ENCODE assay signal across 21 cellular contexts in genomic region chr17:35138218-35138617, GRCh38. TPM values are rescaled to one million over a fixed set of nuclear protein-coding genes. Genes with fewer than 3 reads are reported as not detected.
DNase-seq lines count a peak whose midpoint lies in the region; ATAC-seq and TF ChIP-seq lines count a peak whose summit lies in the region.
"Had no signal": no experiment of that assay in that cellular context is flagged by ENCODE, and none has a peak within 500 bp of the region (broad histone marks: within the 10 kb centered on the region; RNA-seq: fewer than 3 reads in every experiment).

No MANE protein-coding gene starts in this region.

- CTCF ChIA-PET in MCF 10A (lab: Yijun Ruan, JAX) (interaction anchor here (0.5 to 2.2 kb wide), 4 partner anchors 18 to 631 kb away, joined by 3 to 6 read pairs (median 3); no protein-coding TSS in a partner anchor), mammary epithelial cell (lab: Charles Lee; ENCODE audit: low non-redundant PET) (no interaction called here)

- no peaks in the 10 kb centered on the region for H3K4me1 ChIP-seq in mammary epithelial cell (ENCODE audit: insufficient read depth, low read length)

- TF ChIP-seq CTCF in MCF 10A (IDR thresholded peaks at IDR 0.05; ENCODE audit: unreplicated experiment) = no peak
- no peak for TF ChIP-seq CTCF in mammary epithelial cell (conservative IDR thresholded peaks at IDR 0.05 in 1 of 2, IDR thresholded peaks at IDR 0.05 in 1 of 2; ENCODE audit: extremely low read depth in 1 of 2, insufficient read depth in 1 of 2, low read depth in 1 of 2, low read length in 2 of 2)

- peaks cover 18% of the 10 kb centered on the region for H3K4me1 Mint-ChIP-seq in activated T-cell treated with anti-CD3 and anti-CD28 coated beads, Interleukin-2, amount 50 U/mL, for 24 hours (ENCODE audit: low read depth)
- H3K4me1 Mint-ChIP-seq in MCF 10A (ENCODE audit: insufficient read depth, unreplicated experiment) (peaks cover under 1% of the 10 kb centered on the region), T-helper 17 cell (peaks cover 2% of the 10 kb centered on the region)
- H3K4me1 Mint-ChIP-seq in stimulated activated naive B cell treated with anti-CD40 and anti-IgM and Interleukin-4, amounts not matched to agents 10 μg/mL and 1 μg/mL and 100 μg/mL, for 72 hours = peaks cover 5 to 10% of the 10 kb centered on the region in 2 donors

- H3K9me3 Mint-ChIP-seq in activated T-cell treated with anti-CD3 and anti-CD28 coated beads, Interleukin-2, amount 50 U/mL, for 24 hours = no peaks in the 10 kb centered on the region
- H3K9me3 Mint-ChIP-seq in MCF 10A (ENCODE audit: unreplicated experiment) = no peaks in the 10 kb centered on the region
- no peaks in the 10 kb centered on the region for H3K9me3 Mint-ChIP-seq in stimulated activated naive B cell treated with anti-CD40 and anti-IgM and Interleukin-4, amounts not matched to agents 10 μg/mL and 1 μg/mL and 100 μg/mL, for 72 hours
- H3K9me3 Mint-ChIP-seq: CD4-positive, alpha-beta memory T cell had no signal

- intact Hi-C loops in MCF 10A (cut with micrococcal nuclease) (no loop called here), mammary epithelial cell (cut with micrococcal nuclease) (no loop called here), Right ventricle myocardium inferior (cut with DNase I) (no loop called here)

- in situ Hi-C loops in mammary epithelial cell (cut with MboI; ENCODE audit: low sequenced_read_pairs in 2 of 2) = loop anchor here in 1 of 2 donors (25.0 kb wide), 1 partner anchor 926 kb away; no protein-coding TSS in a partner anchor

- no TSS peak for BruUV-seq in MCF 10A (replicated peaks; lab: Mats Ljungman, UMichigan)
- BruUV-seq in mammary epithelial cell (replicated peaks; lab: Mats Ljungman, UMichigan) = no TSS peak

- WGBS in mammary epithelial cell (ENCODE audit: low coverage, missing lambda C conversion rate) = 100% methylated on average over 6 of the region's 6 CpGs

- H3K4me3 ChIP-seq in mammary epithelial cell (replicated peaks in 1 of 3; ENCODE audit: insufficient read depth in 1 of 3, low read depth in 2 of 3, low read length in 3 of 3) = no peak overlapping the region
- H3K4me3 ChIP-seq: A549 had no signal

- no peak overlapping the region for H3K27ac ChIP-seq in mammary epithelial cell (ENCODE audit: insufficient read depth, low read depth, low read length)
- H3K27ac ChIP-seq: 22Rv1, A549, C4-2B had no signal

- dilution Hi-C loops in mammary epithelial cell (cut with HindIII; ENCODE audit: low sequenced_read_pairs) = loop anchor here (25.0 kb wide), 1 partner anchor 701 kb away; no protein-coding TSS in a partner anchor

- H3K36me3 ChIP-seq in mammary epithelial cell (ENCODE audit: insufficient read depth, low read length) = peaks cover 49% of the 10 kb centered on the region

- POLR2A ChIA-PET in MCF 10A (lab: Yijun Ruan, JAX) = no interaction called here

- no peak for ATAC-seq in T-helper 17 cell
- ATAC-seq in stimulated activated naive B cell treated with anti-CD40 and anti-IgM and Interleukin-4, amounts not matched to agents 10 μg/mL and 1 μg/mL and 100 μg/mL, for 72 hours (replicated peaks) = no peak
- ATAC-seq in Right ventricle myocardium inferior = no peak
- ATAC-seq: A549, HCT116 had no signal

- no peak for DNase-seq in activated T-cell treated with anti-CD3 and anti-CD28 coated beads, Interleukin-2, amount 50 U/mL, for 24 hours
- DNase-seq in activated T-cell treated with anti-CD3 and anti-CD28 coated beads for 4 hours = no peak
- DNase-seq in MCF 10A (ENCODE audit: unreplicated experiment) = no peak
- no peak for DNase-seq in mammary epithelial cell
- no peak for DNase-seq in T-helper 17 cell
- no peak for DNase-seq in stimulated activated naive B cell treated with anti-CD40 and anti-IgM and Interleukin-4, amounts not matched to agents 10 μg/mL and 1 μg/mL and 100 μg/mL, for 72 hours
- DNase-seq in NK-92 (lab: John Stamatoyannopoulos, UW; ENCODE audit: unreplicated experiment) = no peak
- DNase-seq in Right ventricle myocardium inferior (ENCODE audit: missing footprints) = no peak
- DNase-seq: AML-193; Calu3; CD4-positive, alpha-beta memory T cell; DMS79 treated with DMSO at 0.1 percent for 48 hours; GF-D8; GOT3; H7 had no signal

- H4K20me1 ChIP-seq in mammary epithelial cell (ENCODE audit: insufficient read depth, low read length) = no peaks in the 10 kb centered on the region

- no peak overlapping the region for H3K9ac ChIP-seq in mammary epithelial cell (ENCODE audit: insufficient read depth, low read length)

- no peaks in the 10 kb centered on the region for H3K27me3 ChIP-seq in mammary epithelial cell (ENCODE audit: insufficient read depth, low read length)

- no peaks in the 10 kb centered on the region for H3K9me3 ChIP-seq in mammary epithelial cell (replicated peaks; ENCODE audit: insufficient read depth, low read length)
- no peaks in the 10 kb centered on the region for H3K9me3 ChIP-seq in T-helper 17 cell (ENCODE audit: control insufficient read depth, low read length, poor library complexity, severe bottlenecking)
- H3K9me3 ChIP-seq: A549 had no signal

- H3K4me3 Mint-ChIP-seq in activated T-cell treated with anti-CD3 and anti-CD28 coated beads, Interleukin-2, amount 50 U/mL, for 24 hours = no peak overlapping the region
- H3K4me3 Mint-ChIP-seq in MCF 10A (ENCODE audit: unreplicated experiment) (no peak overlapping the region), T-helper 17 cell (no peak overlapping the region)
- no peak overlapping the region for H3K4me3 Mint-ChIP-seq in stimulated activated naive B cell treated with anti-CD40 and anti-IgM and Interleukin-4, amounts not matched to agents 10 μg/mL and 1 μg/mL and 100 μg/mL, for 72 hours

- H3K36me3 Mint-ChIP-seq in activated T-cell treated with anti-CD3 and anti-CD28 coated beads, Interleukin-2, amount 50 U/mL, for 24 hours (ENCODE audit: low read depth) = peaks cover 86% of the 10 kb centered on the region
- peaks cover 51% of the 10 kb centered on the region for H3K36me3 Mint-ChIP-seq in MCF 10A (ENCODE audit: insufficient read depth, unreplicated experiment)
- H3K36me3 Mint-ChIP-seq in T-helper 17 cell (ENCODE audit: low read depth) = peaks cover 2% of the 10 kb centered on the region
- peaks cover 32 to 52% of the 10 kb centered on the region in 2 donors for H3K36me3 Mint-ChIP-seq in stimulated activated naive B cell treated with anti-CD40 and anti-IgM and Interleukin-4, amounts not matched to agents 10 μg/mL and 1 μg/mL and 100 μg/mL, for 72 hours

- H3K79me2 ChIP-seq in mammary epithelial cell (ENCODE audit: insufficient read depth, low read length) = peaks cover 32% of the 10 kb centered on the region

- no peak overlapping the region for H3K4me2 ChIP-seq in mammary epithelial cell (ENCODE audit: insufficient read depth, low read depth, low read length)
- H3K4me2 ChIP-seq: A549 had no signal

- H2AFZ ChIP-seq in mammary epithelial cell (ENCODE audit: low read depth, low read length) = no peak overlapping the region

- peak overlapping the region; percentile 68 for H3K27ac Mint-ChIP-seq in activated T-cell treated with anti-CD3 and anti-CD28 coated beads, Interleukin-2, amount 50 U/mL, for 24 hours
- peak overlapping the region; percentile 59 for H3K27ac Mint-ChIP-seq in MCF 10A (ENCODE audit: low read depth, unreplicated experiment)
- peak overlapping the region; percentile 62 for H3K27ac Mint-ChIP-seq in T-helper 17 cell
- H3K27ac Mint-ChIP-seq in stimulated activated naive B cell treated with anti-CD40 and anti-IgM and Interleukin-4, amounts not matched to agents 10 μg/mL and 1 μg/mL and 100 μg/mL, for 72 hours = peak overlapping the region; percentile 65

- H3K27me3 Mint-ChIP-seq in activated T-cell treated with anti-CD3 and anti-CD28 coated beads, Interleukin-2, amount 50 U/mL, for 24 hours = no peaks in the 10 kb centered on the region
- no peaks in the 10 kb centered on the region for H3K27me3 Mint-ChIP-seq in MCF 10A (ENCODE audit: insufficient read depth, unreplicated experiment)
- H3K27me3 Mint-ChIP-seq in T-helper 17 cell = no peaks in the 10 kb centered on the region
- no peaks in the 10 kb centered on the region for H3K27me3 Mint-ChIP-seq in stimulated activated naive B cell treated with anti-CD40 and anti-IgM and Interleukin-4, amounts not matched to agents 10 μg/mL and 1 μg/mL and 100 μg/mL, for 72 hours
- H3K27me3 Mint-ChIP-seq: CD4-positive, alpha-beta memory T cell had no signal

RNA-seq across cellular contexts. Expression of gene NLE1, which starts 3.9 kb away (rescaled TPM):
- total RNA-seq in MCF 10A (2022) = 24.3 and 36.2 TPM in 2 replicates
- total RNA-seq in mammary epithelial cell = 10 to 100 TPM; 22.2 to 27.4 TPM
- polyA plus RNA-seq in mammary epithelial cell = 23.2 TPM
- 17.1 TPM for polyA minus RNA-seq in mammary epithelial cell
- total RNA-seq in T-helper 17 cell = 1 to 10 TPM; 9.5 to 9.6 TPM
- 3.1 TPM for total RNA-seq in Right ventricle myocardium inferior

RNA-seq across cellular contexts. Expression of gene UNC45B, which starts 9.4 kb away (rescaled TPM):
- not detected in 2 replicates for total RNA-seq in MCF 10A (2022)
- under 1 TPM; under 0.01 to 0.19 TPM for total RNA-seq in mammary epithelial cell
- polyA plus RNA-seq in mammary epithelial cell = 0.06 TPM
- not detected for polyA minus RNA-seq in mammary epithelial cell
- under 1 TPM; 0.15 to 0.23 TPM for total RNA-seq in T-helper 17 cell
- total RNA-seq in Right ventricle myocardium inferior = 223 TPM
- total RNA-seq: Calu3, HT-29 had no signal
- polyA plus RNA-seq: A549, BJ had no signal

RNA-seq across cellular contexts. Expression of gene FNDC8, which starts 16.8 kb away (rescaled TPM):
- total RNA-seq in MCF 10A (2022) (not detected in 2 replicates), mammary epithelial cell (not detected), T-helper 17 cell (not detected), Right ventricle myocardium inferior (not detected)
- polyA plus RNA-seq in mammary epithelial cell = not detected
- not detected for polyA minus RNA-seq in mammary epithelial cell
- total RNA-seq: Calu3; CD4-positive, alpha-beta memory T cell; HT-29 had no signal
- polyA plus RNA-seq: A549; BJ; CD4-positive, alpha-beta memory T cell had no signal

RNA-seq across cellular contexts. Expression of gene RAD51D, which starts 18.6 kb away (rescaled TPM):
- 9.6 and 13.0 TPM in 2 replicates for total RNA-seq in MCF 10A (2022)
- 10 to 100 TPM in 1 of 2 donors, 1 to 10 TPM in 1; 8.5 to 15.0 TPM for total RNA-seq in mammary epithelial cell
- 9.9 TPM for polyA plus RNA-seq in mammary epithelial cell
- 0.88 TPM for polyA minus RNA-seq in mammary epithelial cell
- total RNA-seq in T-helper 17 cell = 10 to 100 TPM in 1 of 2 donors, 1 to 10 TPM in 1; 8.7 to 14.2 TPM
- total RNA-seq in Right ventricle myocardium inferior = 4.8 TPM

RNA-seq across cellular contexts. Expression of gene SLC35G3, which starts 56.0 kb away (rescaled TPM):
- total RNA-seq in MCF 10A (2022) (not detected in 2 replicates), mammary epithelial cell (not detected), T-helper 17 cell (under 1 TPM in 1 of 2 donors, not detected in 1; 0.32 TPM), Right ventricle myocardium inferior (not detected)
- not detected for polyA plus RNA-seq in mammary epithelial cell
- not detected for polyA minus RNA-seq in mammary epithelial cell
- total RNA-seq: Calu3; CD4-positive, alpha-beta memory T cell; H7; HT-29 had no signal
- polyA plus RNA-seq: A549, BJ had no signal

Comparison
In these comparisons a context has a peak if more than half of its experiments do, and no peak if none do; other contexts are left out.
1. RNA of gene UNC45B, which starts 9.4 kb away (total RNA-seq): 223 TPM in Right ventricle myocardium inferior (single experiment); 0.15 to 0.23 TPM in T-helper 17 cell, under 0.01 to 0.19 TPM in mammary epithelial cell and not detected in MCF 10A; every median in the first group is over 100 times any median in the second.
2. Peak in every context shown above with its lines, with median percentiles within 50 percentile points of each other: H3K27ac Mint-ChIP-seq.